Comparison of ENCODE assay signal across 26 cellular contexts in genomic region chr10:101934911-101935310, GRCh38.
"Had no signal": no experiment of that assay in that cellular context is flagged by ENCODE, and none has a peak within 500 bp of the region (broad histone marks: within the 10 kb centered on the region; RNA-seq: fewer than 3 reads in every experiment).

No MANE protein-coding gene starts in this region.

- H3K27me3 Mint-ChIP-seq: dendritic cell treated with granulocyte-macrophage colony-stimulating factor and Interleukin-4, amounts not matched to agents 40 ng/mL and 50 ng/mL, for 4 days; naive thymus-derived CD8-positive, alpha-beta T cell had no signal

- H3K4me3 ChIP-seq: left lung, sigmoid colon, tibial nerve had no signal

- H3K4me3 Mint-ChIP-seq: activated T-cell treated with anti-CD3 and anti-CD28 coated beads, Interleukin-2, amount 50 U/mL, for 72 hours; brain; dendritic cell treated with granulocyte-macrophage colony-stimulating factor and Interleukin-4, amounts not matched to agents 40 ng/mL and 50 ng/mL, for 4 days; endodermal cell; naive thymus-derived CD8-positive, alpha-beta T cell; T-helper 1 cell treated with Interleukin-12 subunit alpha and Interleukin-12 subunit beta and Interleukin-4 antibody, amounts not matched to agents 30 μg/mL and 1 μg/mL, for 36 hours had no signal

- DNase-seq: activated CD4-positive, alpha-beta T cell treated with anti-CD3 and anti-CD28 coated beads for 4 hours; activated CD4-positive, alpha-beta T cell treated with anti-CD3 and anti-CD28 coated beads, Interleukin-2, amount 50 U/mL, for 4 hours; activated naive CD4-positive, alpha-beta T cell; activated T-cell treated with anti-CD3 and anti-CD28 coated beads for 4 hours; activated T-cell treated with anti-CD3 and anti-CD28 coated beads, Interleukin-2, amount 50 U/mL, for 72 hours; aorta; central memory CD4-positive, alpha-beta T cell; endodermal cell; foreskin fibroblast; left lung; midbrain; naive thymus-derived CD8-positive, alpha-beta T cell; sigmoid colon; small intestine; stimulated activated CD4-positive, alpha-beta T cell treated with anti-CD3 and anti-CD28 coated beads, Interleukin-4, amount 100 ng/mL, for 4 hours; stimulated activated CD8-positive, alpha-beta memory T cell treated with anti-CD3 and anti-CD28 coated beads, Interleukin-4, amount 100 ng/mL, for 48 hours; stimulated activated naive CD4-positive, alpha-beta T cell; T-helper 9 cell had no signal

- H3K27ac ChIP-seq: left lung, neutrophil, tibial nerve, VCaP had no signal

- H3K36me3 Mint-ChIP-seq: activated naive CD4-positive, alpha-beta T cell treated with anti-CD3 and anti-CD28 coated beads, Interleukin-2, amount 50 U/mL, for 72 hours had no signal

- H3K9me3 ChIP-seq: left lung, neutrophil, sigmoid colon, tibial nerve had no signal

- H3K36me3 ChIP-seq: sigmoid colon, tibial nerve had no signal

- H3K9me3 Mint-ChIP-seq: activated naive CD4-positive, alpha-beta T cell treated with anti-CD3 and anti-CD28 coated beads, Interleukin-2, amount 50 U/mL, for 72 hours; activated T-cell treated with anti-CD3 and anti-CD28 coated beads, Interleukin-2, amount 50 U/mL, for 72 hours; brain; dendritic cell treated with granulocyte-macrophage colony-stimulating factor and Interleukin-4, amounts not matched to agents 40 ng/mL and 50 ng/mL, for 4 days; endodermal cell; naive thymus-derived CD8-positive, alpha-beta T cell; T-helper 1 cell treated with Interleukin-12 subunit alpha and Interleukin-12 subunit beta and Interleukin-4 antibody, amounts not matched to agents 30 μg/mL and 1 μg/mL, for 36 hours had no signal

- ATAC-seq: activated naive CD4-positive, alpha-beta T cell treated with anti-CD3 and anti-CD28 coated beads, Interleukin-2, amount 50 U/mL, for 72 hours; activated T-cell treated with anti-CD3 and anti-CD28 coated beads, Interleukin-2, amount 50 U/mL, for 72 hours; esophagus mucosa; left lung; naive thymus-derived CD8-positive, alpha-beta T cell had no signal

- H3K27ac Mint-ChIP-seq: activated naive CD4-positive, alpha-beta T cell treated with anti-CD3 and anti-CD28 coated beads, Interleukin-2, amount 50 U/mL, for 72 hours; activated T-cell treated with anti-CD3 and anti-CD28 coated beads, Interleukin-2, amount 50 U/mL, for 72 hours; dendritic cell treated with granulocyte-macrophage colony-stimulating factor and Interleukin-4, amounts not matched to agents 40 ng/mL and 50 ng/mL, for 4 days; endodermal cell; T-helper 1 cell treated with Interleukin-12 subunit alpha and Interleukin-12 subunit beta and Interleukin-4 antibody, amounts not matched to agents 30 μg/mL and 1 μg/mL, for 36 hours had no signal

- H3K27me3 ChIP-seq: left lung, neutrophil, sigmoid colon, tibial nerve had no signal
